In the genomic region with DNA sequence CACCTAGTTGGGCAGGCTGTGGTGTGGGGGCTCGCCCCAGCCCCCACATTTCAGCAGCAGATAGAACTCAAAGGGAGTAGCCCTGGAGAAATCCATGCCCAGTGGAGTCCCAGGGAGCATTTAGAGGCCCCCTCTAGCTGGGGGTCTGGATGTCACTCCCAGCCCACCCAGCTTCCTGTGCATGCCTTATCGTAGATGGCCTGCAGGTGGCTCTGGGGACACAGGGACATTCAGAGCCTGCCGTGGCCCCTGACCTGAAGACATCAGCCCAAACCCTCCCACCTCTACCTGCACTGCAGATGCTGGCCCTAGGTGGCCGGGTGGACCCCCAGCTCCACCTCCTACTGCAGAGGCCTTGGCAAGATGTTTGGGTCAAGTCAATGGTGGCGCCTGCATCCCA, we compare ENCODE assay signal across 1 cellular context.
TF ChIP-seq lines count a peak whose summit lies in the region.

No MANE protein-coding gene starts in this region.

TF ChIP-seq in HepG2, 621 proteins besides CTCF, POLR2A, EP300 and RAD21:
- TF ChIP-seq GZF1 (CRISPR knock-in tag; IDR thresholded peaks at IDR 0.05) (no peak), IRX3 (CRISPR knock-in tag; IDR thresholded peaks at IDR 0.05; ENCODE audit: borderline replicate concordance, low read depth) (no peak), PAF1 (CRISPR knock-in tag; IDR thresholded peaks at IDR 0.05) (no peak), STAG1 (CRISPR knock-in tag; IDR thresholded peaks at IDR 0.05) (peak; percentile 19; the same call in 1 of the 2 replicates)
